In genomic region chr22:49332691-49333090, GRCh38 we compare ENCODE assay signal across 15 cellular contexts.
"Had no signal": no experiment of that assay in that cellular context is flagged by ENCODE, and none has a peak within 500 bp of the region (broad histone marks: within the 10 kb centered on the region; RNA-seq: fewer than 3 reads in every experiment).

No MANE protein-coding gene starts in this region.

- H3K27ac Mint-ChIP-seq: activated CD4-positive, alpha-beta T cell treated with anti-CD3 and anti-CD28 coated beads, Interleukin-2, amount 10 ng/mL, durations not matched to agents 7 days and 5 days; activated naive CD4-positive, alpha-beta T cell treated with anti-CD3 and anti-CD28 coated beads for 36 hours; natural killer cell had no signal

- H3K4me1 ChIP-seq: esophagus squamous epithelium, heart right ventricle, spleen, thyroid gland had no signal

- H3K27me3 ChIP-seq: thyroid gland had no signal

- H3K4me3 ChIP-seq: esophagus squamous epithelium, heart right ventricle, spleen, thyroid gland had no signal

- H3K4me1 Mint-ChIP-seq: activated CD4-positive, alpha-beta T cell treated with anti-CD3 and anti-CD28 coated beads, Interleukin-2, amount 10 ng/mL, durations not matched to agents 7 days and 5 days; natural killer cell had no signal

- ATAC-seq: activated CD4-positive, CD25-positive, alpha-beta regulatory T cell treated with anti-CD3 and anti-CD28 coated beads, Interleukin-2, amount 50 U/mL, for 24 hours; heart right ventricle; natural killer cell had no signal

- H3K36me3 ChIP-seq: esophagus squamous epithelium, heart right ventricle, spleen, thyroid gland had no signal

- H3K9me3 ChIP-seq: thyroid gland had no signal

- H3K36me3 Mint-ChIP-seq: brain, natural killer cell had no signal

- H3K27ac ChIP-seq: esophagus squamous epithelium, heart right ventricle, spleen, thyroid gland had no signal

- H3K4me3 Mint-ChIP-seq: activated CD4-positive, alpha-beta T cell treated with anti-CD3 and anti-CD28 coated beads, Interleukin-2, amount 10 ng/mL, durations not matched to agents 7 days and 5 days; activated naive CD4-positive, alpha-beta T cell treated with anti-CD3 and anti-CD28 coated beads for 36 hours; brain; natural killer cell had no signal

- DNase-seq: activated CD4-positive, alpha-beta T cell treated with anti-CD3 and anti-CD28 coated beads, Interleukin-2, amount 10 ng/mL, durations not matched to agents 7 days and 5 days; activated naive CD4-positive, alpha-beta T cell treated with anti-CD3 and anti-CD28 coated beads for 36 hours; caudate nucleus; effector CD4-positive, alpha-beta T cell; esophagus squamous epithelium; heart right ventricle; natural killer cell; nucleus accumbens; spleen; stimulated activated CD4-positive, alpha-beta T cell treated with anti-CD3 and anti-CD28 coated beads, Interleukin-4, amount 100 ng/mL, for 4 hours; stimulated activated naive CD4-positive, alpha-beta T cell; T1000; thyroid gland had no signal

- H3K9me3 Mint-ChIP-seq: activated CD4-positive, alpha-beta T cell treated with anti-CD3 and anti-CD28 coated beads, Interleukin-2, amount 10 ng/mL, durations not matched to agents 7 days and 5 days; activated naive CD4-positive, alpha-beta T cell treated with anti-CD3 and anti-CD28 coated beads for 36 hours; natural killer cell had no signal

- H3K27me3 Mint-ChIP-seq: activated CD4-positive, alpha-beta T cell treated with anti-CD3 and anti-CD28 coated beads, Interleukin-2, amount 10 ng/mL, durations not matched to agents 7 days and 5 days had no signal
